1 cellular context compared by ENCODE assay signal in genomic region chr2:79275863-79276262, GRCh38.
TF ChIP-seq lines count a peak whose summit lies in the region.

No MANE protein-coding gene starts in this region.

TF ChIP-seq in WTC11, 78 proteins besides CTCF, POLR2A, EP300 and RAD21 (continued from another document):
- TF ChIP-seq AR (CRISPR knock-in tag; IDR thresholded peaks at IDR 0.05), result no peak
- no peak for TF ChIP-seq NFYB (CRISPR knock-in tag; conservative IDR thresholded peaks at IDR 0.05; ENCODE audit: low read depth)
- no peak for TF ChIP-seq PRRX2 (CRISPR knock-in tag; IDR thresholded peaks at IDR 0.05)
- TF ChIP-seq PREB (CRISPR knock-in tag; IDR thresholded peaks at IDR 0.05; ENCODE audit: borderline replicate concordance), result no peak
- TF ChIP-seq MXD4 (CRISPR knock-in tag; IDR thresholded peaks at IDR 0.05; ENCODE audit: borderline replicate concordance), result no peak
TF ChIP-seq in WTC11: peak in this region for 0.
